29 cellular contexts compared by ENCODE assay signal in the genomic region with DNA sequence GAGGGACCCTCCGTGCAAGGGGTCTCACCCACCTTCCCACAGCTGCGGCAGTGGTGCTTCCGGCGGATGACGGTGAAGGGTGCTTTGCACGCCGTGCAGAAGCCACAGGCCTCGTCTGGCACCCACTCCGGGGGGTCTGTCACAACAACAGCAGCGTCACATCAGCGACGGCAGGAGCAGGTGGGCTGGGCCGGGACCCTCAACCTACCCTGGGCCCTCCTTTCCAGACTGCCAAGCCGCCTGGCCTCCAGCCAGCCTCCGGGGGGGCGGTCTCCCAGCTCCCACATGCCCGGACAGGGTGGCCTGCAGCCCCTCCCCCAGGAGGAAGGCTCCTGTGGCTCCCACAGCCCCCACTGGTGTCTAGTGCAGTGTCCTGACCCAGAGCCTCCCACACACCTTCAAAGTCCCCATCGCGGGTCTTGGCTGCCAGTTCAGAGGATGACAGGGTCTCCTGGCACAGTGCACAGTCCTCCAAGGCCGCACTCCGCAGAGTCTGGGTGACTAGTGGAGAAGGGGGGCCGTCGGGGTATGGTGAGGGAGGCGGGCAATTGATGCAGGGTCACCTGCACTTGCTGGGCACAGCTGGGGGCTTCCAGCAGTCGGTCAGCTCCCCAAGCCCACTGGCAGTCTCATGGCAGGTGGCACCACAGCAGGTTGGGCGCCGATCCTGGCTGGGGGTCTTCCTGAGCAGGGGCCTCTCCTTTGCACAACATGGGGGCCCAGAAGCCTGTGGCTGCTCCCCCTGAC. TPM values are rescaled to one million over a fixed set of nuclear protein-coding genes. Genes with fewer than 3 reads are reported as not detected.
A peak's percentile ranks its signal among the peaks of the same experiment; 100 is the strongest.
DNase-seq lines count a peak whose midpoint lies in the region; ATAC-seq, FAIRE-seq and TF ChIP-seq lines count a peak whose summit lies in the region.
"Had no signal": no experiment of that assay in that cellular context is flagged by ENCODE, and none has a peak within 500 bp of the region (broad histone marks: within the 10 kb centered on the region; RNA-seq: fewer than 3 reads in every experiment).

No MANE protein-coding gene starts in this region.

- in situ Hi-C loops in gastrocnemius medialis (cut with MboI; ENCODE audit: low sequenced_read_pairs in 4 of 4), result no loop called here

- TF ChIP-seq POLR2A in gastrocnemius medialis (IDR thresholded peaks at IDR 0.05), result no peak

- H3K9me3 ChIP-seq in right atrium auricular region (no peaks in the 10 kb centered on the region), kidney (ENCODE audit: control insufficient read depth in 1 of 2, low read length in 2 of 2) (no peaks in the 10 kb centered on the region), gastrocnemius medialis (no peaks in the 10 kb centered on the region)
- H3K9me3 ChIP-seq: Caco-2 had no signal

- H3K27ac Mint-ChIP-seq in stimulated activated naive CD8-positive, alpha-beta T cell treated with anti-CD3 and anti-CD28 coated beads, Interleukin-15, amount 100 ng/mL, for 72 hours, result no peak overlapping the region
- H3K27ac Mint-ChIP-seq: B cell; CD8-positive, alpha-beta T cell; IgD-negative memory B cell had no signal

- peak; percentile 37 for DNase-seq in Right ventricle myocardium inferior (ENCODE audit: missing footprints)
- DNase-seq in right atrium auricular region (ENCODE audit: low spot score), result no peak
- no peak for DNase-seq in bronchial epithelial cell (ENCODE audit: low read depth)
- DNase-seq in kidney, result peak; percentile 70
- DNase-seq in gastrocnemius medialis, result no peak
- DNase-seq in stimulated activated naive CD8-positive, alpha-beta T cell treated with anti-CD3 and anti-CD28 coated beads, Interleukin-15, amount 100 ng/mL, for 72 hours, result no peak
- DNase-seq in NCI-H1092 (lab: John Stamatoyannopoulos, UW), result no peak
- no peak for DNase-seq in NCI-H1694 (lab: John Stamatoyannopoulos, UW)
- DNase-seq: Caco-2, GM23248, H7, MM.1S, NCI-H1048, NCI-H1417 treated with DMSO at 0.1 percent for 48 hours, NCI-H187, NCI-H2081 treated with DMSO at 0.1 percent for 48 hours, NCI-H2171, NCI-H226, NCI-H510A, NCI-H69, RPMI8226, SHP77 treated with DMSO at 0.1 percent for 48 hours had no signal

- H3K9ac ChIP-seq in kidney (ENCODE audit: low read length in 2 of 2), result no peak overlapping the region
- H3K9ac ChIP-seq: GM23248, KMS-11 had no signal

- H3K27me3 ChIP-seq in right atrium auricular region, result no peaks in the 10 kb centered on the region
- no peaks in the 10 kb centered on the region for H3K27me3 ChIP-seq in bronchial epithelial cell (ENCODE audit: control insufficient read depth, insufficient read depth, low read length)
- H3K27me3 ChIP-seq in gastrocnemius medialis, result no peaks in the 10 kb centered on the region

- H3K4me3 Mint-ChIP-seq in stimulated activated naive CD8-positive, alpha-beta T cell treated with anti-CD3 and anti-CD28 coated beads, Interleukin-15, amount 100 ng/mL, for 72 hours, result no peak overlapping the region
- H3K4me3 Mint-ChIP-seq: B cell; CD8-positive, alpha-beta T cell; IgD-negative memory B cell had no signal

- intact Hi-C loops in Right ventricle myocardium inferior (cut with DNase I), result no loop called here
- intact Hi-C loops in kidney (cut with DNase I), result no loop called here
- intact Hi-C loops in gastrocnemius medialis (cut with DNase I; ENCODE audit: low total_unique reads), result no loop called here

- H3K4me1 ChIP-seq in right atrium auricular region, result peaks cover 0 to 27% of the 10 kb centered on the region in 2 donors
- H3K4me1 ChIP-seq in kidney (ENCODE audit: control insufficient read depth in 1 of 2, insufficient read depth in 1 of 2, low read depth in 1 of 2, low read length in 2 of 2), result peaks cover 0 to 5% of the 10 kb centered on the region in 2 donors
- peaks cover 32 to 38% of the 10 kb centered on the region in 2 donors for H3K4me1 ChIP-seq in gastrocnemius medialis
- H3K4me1 ChIP-seq: Caco-2 had no signal

- peaks cover 5% of the 10 kb centered on the region for H3K4me1 Mint-ChIP-seq in stimulated activated naive CD8-positive, alpha-beta T cell treated with anti-CD3 and anti-CD28 coated beads, Interleukin-15, amount 100 ng/mL, for 72 hours
- H3K4me1 Mint-ChIP-seq: B cell had no signal

- no peaks in the 10 kb centered on the region for H3K27me3 Mint-ChIP-seq in stimulated activated naive CD8-positive, alpha-beta T cell treated with anti-CD3 and anti-CD28 coated beads, Interleukin-15, amount 100 ng/mL, for 72 hours
- H3K27me3 Mint-ChIP-seq: B cell had no signal

- peak; percentile 5 for ATAC-seq in Right ventricle myocardium inferior
- no peak for ATAC-seq in gastrocnemius medialis
- ATAC-seq in stimulated activated naive CD8-positive, alpha-beta T cell treated with anti-CD3 and anti-CD28 coated beads, Interleukin-15, amount 100 ng/mL, for 72 hours, result no peak
- ATAC-seq: CD8-positive, alpha-beta T cell had no signal

- H3K27ac ChIP-seq in right atrium auricular region (no peak overlapping the region), kidney (ENCODE audit: low read depth in 2 of 2, low read length in 2 of 2) (no peak overlapping the region), gastrocnemius medialis (peak overlapping the region in 3 of 4 donors; percentile 28 to 82 (median 35))
- H3K27ac ChIP-seq: 22Rv1, C4-2B, GM23248, KMS-11 had no signal

- TF ChIP-seq CTCF in right atrium auricular region (IDR thresholded peaks at IDR 0.05), result no peak
- no peak for TF ChIP-seq CTCF in bronchial epithelial cell (IDR thresholded peaks at IDR 0.05; ENCODE audit: insufficient read depth, low read length, severe bottlenecking)
- no peak for TF ChIP-seq CTCF in kidney (IDR thresholded peaks at IDR 0.05; ENCODE audit: borderline replicate concordance, extremely low read depth, insufficient read depth)
- TF ChIP-seq CTCF in gastrocnemius medialis (IDR thresholded peaks at IDR 0.05 in 4 of 5, conservative IDR thresholded peaks at IDR 0.05 in 1 of 5), result no peak

- H3K36me3 ChIP-seq in right atrium auricular region, result no peaks in the 10 kb centered on the region
- H3K36me3 ChIP-seq in bronchial epithelial cell (ENCODE audit: control insufficient read depth, insufficient read depth, low read length), result no peaks in the 10 kb centered on the region
- peaks cover 0 to 2% of the 10 kb centered on the region in 2 donors for H3K36me3 ChIP-seq in kidney (ENCODE audit: control insufficient read depth in 1 of 2, insufficient read depth in 2 of 2, low read length in 2 of 2)
- no peaks in the 10 kb centered on the region for H3K36me3 ChIP-seq in gastrocnemius medialis

- H3K4me3 ChIP-seq in right atrium auricular region (no peak overlapping the region), bronchial epithelial cell (ENCODE audit: low read depth, low read length) (no peak overlapping the region), kidney (ENCODE audit: low read length in 2 of 2) (no peak overlapping the region), gastrocnemius medialis (no peak overlapping the region)
- H3K4me3 ChIP-seq: GM23248 had no signal

- H3K9me3 Mint-ChIP-seq in stimulated activated naive CD8-positive, alpha-beta T cell treated with anti-CD3 and anti-CD28 coated beads, Interleukin-15, amount 100 ng/mL, for 72 hours, result no peaks in the 10 kb centered on the region
- H3K9me3 Mint-ChIP-seq: CD8-positive, alpha-beta T cell had no signal

- FAIRE-seq in bronchial epithelial cell (lab: Jason Lieb, UNC), result peak; percentile 18
- no peak for FAIRE-seq in kidney (lab: Jason Lieb, UNC)
- FAIRE-seq: G401.6 had no signal

RNA-seq across cellular contexts. Expression of a gene that starts 9.5 kb away (rescaled TPM):
- total RNA-seq in Right ventricle myocardium inferior, result 36.0 TPM
- total RNA-seq in right atrium auricular region, result 10 to 100 TPM; 33.4 to 34.9 TPM
- total RNA-seq in bronchial epithelial cell, result 10.5 and 13.2 TPM in 2 replicates
- total RNA-seq in kidney, result 84.8 TPM
- 49.8 TPM for polyA plus RNA-seq in kidney (ENCODE audit: insufficient read depth, low read depth, low replicate concordance)
- total RNA-seq in gastrocnemius medialis, result 10 to 100 TPM; 20.4 to 29.4 (median 27.7) TPM

RNA-seq across cellular contexts. Expression of a gene that starts 29.5 kb away (rescaled TPM):
- total RNA-seq in Right ventricle myocardium inferior, result 7.7 TPM
- total RNA-seq in right atrium auricular region, result 1 to 10 TPM; 3.7 to 4.1 TPM
- 8.4 and 9.2 TPM in 2 replicates for total RNA-seq in bronchial epithelial cell
- total RNA-seq in kidney, result 12.1 TPM
- polyA plus RNA-seq in kidney (ENCODE audit: insufficient read depth, low read depth, low replicate concordance), result 4.1 TPM
- total RNA-seq in gastrocnemius medialis, result 10 to 100 TPM in 2 of 4 donors, 1 to 10 TPM in 2; 4.8 to 12.1 (median 9.5) TPM

RNA-seq across cellular contexts. Expression of a gene that starts 29.5 kb away (rescaled TPM):
- total RNA-seq in Right ventricle myocardium inferior (2.0 TPM), right atrium auricular region (1 to 10 TPM; 1.3 to 2.8 TPM), bronchial epithelial cell (1.4 and 1.6 TPM in 2 replicates), kidney (3.8 TPM), gastrocnemius medialis (1 to 10 TPM in 1 of 4 donors, under 1 TPM in 2, not detected in 1; 0.71 to 2.0 (median 0.86) TPM)
- polyA plus RNA-seq in kidney (ENCODE audit: insufficient read depth, low read depth, low replicate concordance), result 1.3 TPM

Comparison
In these comparisons a context has a peak if more than half of its experiments do, and no peak if none do; other contexts are left out.
1. DNase-seq: peak in Right ventricle myocardium inferior (single experiment) and kidney (single experiment); none in right atrium auricular region (single experiment), bronchial epithelial cell (single experiment), gastrocnemius medialis (0 of 2), stimulated activated naive CD8-positive, alpha-beta T cell treated with anti-CD3 and anti-CD28 coated beads, Interleukin-15, amount 100 ng/mL, for 72 hours (0 of 2), NCI-H1092 (single experiment) and NCI-H1694 (single experiment).
2. H3K27ac ChIP-seq: peak in gastrocnemius medialis (3 of 4); none in right atrium auricular region (0 of 2) and kidney (0 of 2).